9 cellular contexts compared by ENCODE assay signal in genomic region chr9:35510745-35511428, GRCh38. TPM values are rescaled to one million over a fixed set of nuclear protein-coding genes. Genes with fewer than 3 reads are reported as not detected.
DNase-seq lines count a peak whose midpoint lies in the region; ATAC-seq and TF ChIP-seq lines count a peak whose summit lies in the region.
"Had no signal": no experiment of that assay in that cellular context is flagged by ENCODE, and none has a peak within 500 bp of the region (broad histone marks: within the 10 kb centered on the region; RNA-seq: fewer than 3 reads in every experiment).

No MANE protein-coding gene starts in this region.

- intact Hi-C loops in adrenal gland (cut with DNase I) (no loop called here), left cardiac atrium (cut with DNase I) (no loop called here), sciatic nerve (cut with DNase I) (no loop called here)

- peak in 3 of 6 experiments; percentile 27 to 51 (median 38) for TF ChIP-seq CTCF in adrenal gland (IDR thresholded peaks at IDR 0.05)

- DNase-seq in G401 (ENCODE audit: low spot score) (peak; percentile 65), adrenal gland (peak; percentile 50 to 87 (median 75)), left cardiac atrium (peak; percentile 85), sciatic nerve (ENCODE audit: low spot score) (peak; percentile 89)
- no peak for DNase-seq in activated CD8-positive, alpha-beta memory T cell treated with anti-CD3 and anti-CD28 coated beads for 24 hours
- DNase-seq in activated CD4-positive, alpha-beta T cell treated with anti-CD3 and anti-CD28 coated beads, Interleukin-2, amount 50 U/mL, for 1 hour: no peak
- DNase-seq: activated CD8-positive, alpha-beta T cell treated with anti-CD3 and anti-CD28 coated beads for 36 hours had no signal

- H3K27ac ChIP-seq in adrenal gland: peak overlapping the region; percentile 54 to 87 (median 71)

- H3K36me3 ChIP-seq in adrenal gland (replicated peaks in 1 of 2): no peaks in the 10 kb centered on the region

- no peaks in the 10 kb centered on the region for H3K27me3 ChIP-seq in adrenal gland

- peak in 1 of 2 donors; percentile 50 for TF ChIP-seq POLR2A in adrenal gland (IDR thresholded peaks at IDR 0.05)

- peaks cover 19 to 25% of the 10 kb centered on the region in 2 donors for H3K4me1 ChIP-seq in adrenal gland (replicated peaks in 1 of 2)

- H3K9me3 ChIP-seq in adrenal gland (replicated peaks in 1 of 3): no peaks in the 10 kb centered on the region

- 13 to 38% (median 29%) methylated on average over 3 of the region's 3 CpGs for WGBS in adrenal gland, 4 donors

- in situ Hi-C loops in G401 (cut with HindIII; ENCODE audit: low sequenced_read_pairs): no loop called here

- H3K4me3 ChIP-seq in adrenal gland: no peak overlapping the region

- ATAC-seq in left cardiac atrium: peak; percentile 91 to 95
- peak; percentile 96 for ATAC-seq in sciatic nerve
- ATAC-seq in GM19395 (IDR thresholded peaks at IDR 0.05; ENCODE audit: unreplicated experiment): no peak
- ATAC-seq in HG02763 (IDR thresholded peaks at IDR 0.05; ENCODE audit: unreplicated experiment): no peak
- ATAC-seq: activated CD8-positive, alpha-beta T cell treated with anti-CD3 and anti-CD28 coated beads for 36 hours had no signal

RNA-seq across cellular contexts. Expression of gene RUSC2, which starts 21.0 kb away (rescaled TPM):
- total RNA-seq in G401 (2014; rRNA removed; shearing (Covaris generic)): 18.6 and 19.1 TPM in 2 replicates
- 10 to 100 TPM; 13.4 to 42.0 (median 31.2) TPM for total RNA-seq in adrenal gland
- 10 to 100 TPM; 14.6 to 66.8 (median 40.6) TPM for polyA plus RNA-seq in adrenal gland
- 10 to 100 TPM; 32.2 to 43.0 TPM for total RNA-seq in left cardiac atrium
- 45.7 TPM for total RNA-seq in sciatic nerve

Comparison
In these comparisons a context has a peak if more than half of its experiments do, and no peak if none do; other contexts are left out.
1. DNase-seq: peak in G401 (single experiment), adrenal gland (7 of 7), left cardiac atrium (single experiment) and sciatic nerve (single experiment); none in activated CD8-positive, alpha-beta memory T cell treated with anti-CD3 and anti-CD28 coated beads for 24 hours (single experiment) and activated CD4-positive, alpha-beta T cell treated with anti-CD3 and anti-CD28 coated beads, Interleukin-2, amount 50 U/mL, for 1 hour (single experiment).
2. ATAC-seq: peak in left cardiac atrium (2 of 2) and sciatic nerve (single experiment); none in GM19395 (single experiment) and HG02763 (single experiment).